Comparison of ENCODE assay signal across 9 cellular contexts in the genomic region with DNA sequence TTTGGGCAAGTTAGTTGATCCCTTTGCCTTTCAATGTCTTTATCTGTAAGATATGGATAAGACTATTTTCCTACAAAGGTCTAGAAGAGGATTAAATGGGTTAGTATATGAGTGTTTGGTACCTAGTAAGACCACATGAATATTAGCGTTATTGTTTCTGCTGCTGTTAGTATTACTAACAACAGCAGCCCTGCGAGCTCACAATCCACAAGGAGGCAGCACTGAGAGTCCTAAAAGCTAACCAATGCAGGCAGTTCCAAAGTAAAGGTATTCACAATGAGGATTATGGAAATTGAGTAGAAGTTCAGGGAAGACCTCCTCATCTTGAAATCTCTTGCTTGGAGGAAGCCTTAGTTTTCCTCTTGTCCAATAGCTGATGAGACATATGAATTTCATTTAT.
DNase-seq lines count a peak whose midpoint lies in the region; TF ChIP-seq lines count a peak whose summit lies in the region.
"Had no signal": no experiment of that assay in that cellular context is flagged by ENCODE, and none has a peak within 500 bp of the region (broad histone marks: within the 10 kb centered on the region; RNA-seq: fewer than 3 reads in every experiment).

No MANE protein-coding gene starts in this region.

- POLR2A ChIA-PET in A673 (lab: Charles Lee; ENCODE audit: low non-redundant PET): no interaction called here

- in situ Hi-C loops in GM13976 (cut with MboI; ENCODE audit: low sequenced_read_pairs, unreplicated experiment): no loop called here

- DNase-seq in A673 (ENCODE audit: low spot score): peak; percentile 46
- DNase-seq in GM13976 (ENCODE audit: low spot score): no peak
- peak; percentile 21 for DNase-seq in NCI-H748 treated with DMSO at 0.1 percent for 48 hours (lab: John Stamatoyannopoulos, UW)
- peak; percentile 59 for DNase-seq in globus pallidus (ENCODE audit: low spot score)
- no peak for DNase-seq in central memory CD4-positive, alpha-beta T cell
- DNase-seq in NCI-H1092 treated with DMSO at 0.1 percent for 48 hours (lab: John Stamatoyannopoulos, UW): no peak
- DNase-seq in islet precursor cell: no peak
- no peak for DNase-seq in epidermal melanocyte (ENCODE audit: insufficient read length, low spot score)
- DNase-seq: T1000 had no signal

- no peaks in the 10 kb centered on the region for H3K9me3 ChIP-seq in A673 (ENCODE audit: low read depth, low read length, poor library complexity, severe bottlenecking)

- intact Hi-C loops in A673 (cut with micrococcal nuclease; ENCODE audit: unreplicated experiment): no loop called here

- H3K4me3 ChIP-seq in A673 (ENCODE audit: low read depth, low read length, poor library complexity, severe bottlenecking): no peak overlapping the region

- H3K4me1 ChIP-seq in A673 (ENCODE audit: insufficient read depth, low read length, poor library complexity, severe bottlenecking): no peaks in the 10 kb centered on the region

- no peaks in the 10 kb centered on the region for H3K36me3 ChIP-seq in A673 (ENCODE audit: insufficient read depth, low read length, poor library complexity, severe bottlenecking)

- TF ChIP-seq CTCF in A673 (conservative IDR thresholded peaks at IDR 0.05; ENCODE audit: low read depth, low read length) (peak; percentile 68), GM13976 (IDR thresholded peaks at IDR 0.05; ENCODE audit: borderline replicate concordance, control extremely low read depth, extremely low read depth, insufficient read depth, missing control alignments) (peak; percentile 26)

- CTCF ChIA-PET in A673 (lab: Charles Lee): no interaction called here

- no TSS peak for BruUV-seq in A673 (replicated peaks; lab: Mats Ljungman, UMichigan)

- H3K27me3 ChIP-seq in A673 (replicated peaks; ENCODE audit: insufficient read depth, low read depth, low read length, poor library complexity): peaks cover 4% of the 10 kb centered on the region

- no peak overlapping the region for H3K27ac ChIP-seq in A673 (ENCODE audit: low read depth, low read length, poor library complexity, severe bottlenecking)

Comparison
In these comparisons a context has a peak if more than half of its experiments do, and no peak if none do; other contexts are left out.
1. DNase-seq: peak in A673 (single experiment), NCI-H748 treated with DMSO at 0.1 percent for 48 hours (single experiment) and globus pallidus (single experiment); none in GM13976 (single experiment), central memory CD4-positive, alpha-beta T cell (single experiment), NCI-H1092 treated with DMSO at 0.1 percent for 48 hours (single experiment), islet precursor cell (single experiment) and epidermal melanocyte (single experiment).